In genomic region chr15:89330119-89330518, GRCh38 we compare ENCODE assay signal across 18 cellular contexts. TPM values are rescaled to one million over a fixed set of nuclear protein-coding genes. Genes with fewer than 3 reads are reported as not detected.
DNase-seq lines count a peak whose midpoint lies in the region; ATAC-seq and TF ChIP-seq lines count a peak whose summit lies in the region.
"Had no signal": no experiment of that assay in that cellular context is flagged by ENCODE, and none has a peak within 500 bp of the region (broad histone marks: within the 10 kb centered on the region; RNA-seq: fewer than 3 reads in every experiment).

No MANE protein-coding gene starts in this region.

- peaks cover 5% of the 10 kb centered on the region for H3K27me3 Mint-ChIP-seq in brain

- DNase-seq in NCI-H2171 treated with DMSO at 0.1 percent for 48 hours (lab: John Stamatoyannopoulos, UW) (peak; percentile 61), NCI-H2171 (lab: John Stamatoyannopoulos, UW) (no peak), NB4 (ENCODE audit: low read depth) (no peak), trophoblast cell (no peak), left ventricle myocardium superior (no peak), RPMI8226 (no peak)
- DNase-seq: 8988T; heart left ventricle; KBM-7; naive B cell; NCI-H146; NCI-H526; stimulated activated CD4-positive, alpha-beta T cell treated with anti-CD3 and anti-CD28 coated beads, Interleukin-4, amount 100 ng/mL, for 1 hour had no signal

- no peak overlapping the region for H3K4ac ChIP-seq in trophoblast cell (ENCODE audit: low read depth, low read length)

- no peak overlapping the region for H4K8ac ChIP-seq in trophoblast cell (ENCODE audit: low read depth, low read length)

- ATAC-seq in left ventricle myocardium superior (no peak), HG02763 (IDR thresholded peaks at IDR 0.05; ENCODE audit: unreplicated experiment) (no peak)
- ATAC-seq: heart left ventricle, Panc1 had no signal

- no peak overlapping the region for H2BK12ac ChIP-seq in trophoblast cell (ENCODE audit: low read length)

- H3K27ac ChIP-seq in trophoblast cell (ENCODE audit: low read depth, low read length): no peak overlapping the region
- H3K27ac ChIP-seq: epithelial cell of prostate, right atrium auricular region had no signal

- H3K4me1 ChIP-seq in trophoblast cell (ENCODE audit: control insufficient read depth in 1 of 2, insufficient read depth in 2 of 2, low read length in 2 of 2): peaks cover 11 to 12% of the 10 kb centered on the region in 2 experiments

- no peak for TF ChIP-seq POLR2A in NB4 (IDR thresholded peaks at IDR 0.05; ENCODE audit: extremely low read depth, insufficient read length)

- intact Hi-C loops in left ventricle myocardium superior (cut with micrococcal nuclease): no loop called here

- no peak overlapping the region for H3K9ac ChIP-seq in trophoblast cell (ENCODE audit: low read length)

- peak overlapping the region; percentile 7 for H3K4me3 ChIP-seq in NB4 (ENCODE audit: low read depth, low read length)
- no peak overlapping the region for H3K4me3 ChIP-seq in trophoblast cell (ENCODE audit: low read depth, low read length)
- H3K4me3 ChIP-seq: heart left ventricle, right atrium auricular region had no signal

- no peak overlapping the region for H2AFZ ChIP-seq in trophoblast cell (ENCODE audit: insufficient read depth, low read length, poor library complexity)

- no peak overlapping the region for H3K4me2 ChIP-seq in trophoblast cell (ENCODE audit: low read length)

- H3K9me3 Mint-ChIP-seq in brain: peaks cover 0 to 5% (median 4%) of the 10 kb centered on the region in 5 experiments

- peak overlapping the region in 3 of 5 experiments; percentile 45 to 64 (median 46) for H3K27ac Mint-ChIP-seq in brain

- no peak overlapping the region for H2AK5ac ChIP-seq in trophoblast cell (ENCODE audit: low read length)

- H4K91ac ChIP-seq in trophoblast cell (ENCODE audit: low read depth, low read length): no peak overlapping the region

- no peak overlapping the region for H2BK120ac ChIP-seq in trophoblast cell (ENCODE audit: insufficient read depth, low read length, poor library complexity)

- no peak overlapping the region for H4K12ac ChIP-seq in trophoblast cell (ENCODE audit: low read depth, low read length)

- no peaks in the 10 kb centered on the region for H3K27me3 ChIP-seq in trophoblast cell (ENCODE audit: insufficient read depth, low read length)
- H3K27me3 ChIP-seq: heart left ventricle, right atrium auricular region had no signal

- H3K23ac ChIP-seq in trophoblast cell (ENCODE audit: low read length): no peak overlapping the region

- peak overlapping the region; percentile 15 for H3K18ac ChIP-seq in trophoblast cell (ENCODE audit: low read length)

- no peak for TF ChIP-seq CTCF in NB4 (IDR thresholded peaks at IDR 0.05; ENCODE audit: low read depth, low read length)
- no peak for TF ChIP-seq CTCF in brain (conservative IDR thresholded peaks at IDR 0.05)

- H3K9me3 ChIP-seq in trophoblast cell (ENCODE audit: insufficient read depth, low read depth, low read length): no peaks in the 10 kb centered on the region
- H3K9me3 ChIP-seq: heart left ventricle, right atrium auricular region had no signal

- peaks cover 6% of the 10 kb centered on the region for H3K79me1 ChIP-seq in trophoblast cell (ENCODE audit: low read length)

- no peak overlapping the region for H2BK5ac ChIP-seq in trophoblast cell (ENCODE audit: low read depth, low read length, poor library complexity)

- H3K79me2 ChIP-seq in trophoblast cell (ENCODE audit: control insufficient read depth, insufficient read depth, low read length, poor library complexity): peaks cover 14% of the 10 kb centered on the region

- peak overlapping the region in 4 of 5 experiments; percentile 71 to 86 (median 78) for H3K4me3 Mint-ChIP-seq in brain

- peaks cover 61 to 70% of the 10 kb centered on the region in 2 experiments for H3K36me3 ChIP-seq in trophoblast cell (ENCODE audit: control insufficient read depth in 1 of 2, insufficient read depth in 2 of 2, low read length in 2 of 2)

- no peak overlapping the region for H3K14ac ChIP-seq in trophoblast cell (ENCODE audit: low read length)

- peaks cover 46% of the 10 kb centered on the region for H3K4me1 Mint-ChIP-seq in brain

- no CpG with 5 or more reads among the region's 6 CpGs for WGBS in trophoblast cell (ENCODE audit: extremely low coverage, insufficient coverage, insufficient read length)

- peaks cover 68% of the 10 kb centered on the region for H3K36me3 Mint-ChIP-seq in brain

RNA-seq across cellular contexts. Expression of gene POLG, which starts 4.5 kb away (rescaled TPM):
- 36.8 TPM for polyA plus RNA-seq in brain (ENCODE audit: insufficient read depth, low read depth, low replicate concordance)
- 27.9 and 28.6 TPM in 2 replicates for polyA plus RNA-seq in trophoblast cell (2013)
- total RNA-seq in left ventricle myocardium superior: 39.5 TPM
